ENCODE assay signal across 9 cellular contexts in the genomic region with DNA sequence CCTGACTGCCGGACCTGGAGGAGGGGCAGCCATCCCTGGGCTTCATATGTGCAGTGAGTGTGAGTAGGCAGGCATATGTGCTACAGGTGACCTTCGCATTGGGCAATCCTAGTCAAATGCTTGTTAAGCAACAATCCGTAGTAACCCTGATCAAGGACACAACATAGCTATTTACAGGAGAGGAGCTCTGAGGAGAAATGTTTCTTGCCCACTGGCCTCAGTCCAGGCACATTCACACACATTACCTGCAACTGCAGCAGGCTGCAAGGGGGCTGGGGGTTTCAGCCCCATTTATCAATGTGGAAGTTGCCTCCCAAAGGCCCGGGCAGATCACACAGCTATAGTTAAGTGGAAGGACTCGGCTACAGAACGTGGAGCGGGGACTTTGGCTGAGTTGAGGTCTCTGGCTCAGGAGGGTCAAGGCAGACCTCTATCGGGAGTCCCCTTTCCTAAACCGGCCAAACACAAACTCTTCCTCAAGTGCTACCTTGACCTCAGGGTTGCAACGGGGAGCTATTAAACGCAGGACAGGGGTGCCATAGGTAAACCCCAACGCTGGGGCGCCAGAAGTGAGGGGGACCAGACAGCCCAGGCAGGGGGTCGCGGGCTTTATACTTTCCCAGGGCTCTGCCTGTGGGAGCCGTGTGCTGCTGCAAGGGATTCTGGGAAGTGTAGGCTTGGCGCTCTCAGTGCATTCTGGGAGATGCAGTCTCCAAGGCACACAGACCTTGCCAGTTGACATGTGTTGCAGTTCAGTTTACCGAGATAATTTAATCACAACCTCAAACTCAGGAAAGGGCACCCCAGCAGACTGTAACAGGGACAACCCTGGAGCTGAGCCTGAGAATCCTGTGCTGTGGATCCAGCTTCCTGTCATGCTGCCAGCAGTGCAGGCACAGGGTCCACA. TPM values are rescaled to one million over a fixed set of nuclear protein-coding genes. Genes with fewer than 3 reads are reported as not detected.
DNase-seq lines count a peak whose midpoint lies in the region; ATAC-seq, FAIRE-seq and TF ChIP-seq lines count a peak whose summit lies in the region.
"Had no signal": no experiment of that assay in that cellular context is flagged by ENCODE, and none has a peak within 500 bp of the region (broad histone marks: within the 10 kb centered on the region; RNA-seq: fewer than 3 reads in every experiment).

No MANE protein-coding gene starts in this region.

- H3K9me3 Mint-ChIP-seq in activated CD4-positive, alpha-beta memory T cell treated with anti-CD3 and anti-CD28 coated beads for 36 hours, result no peaks in the 10 kb centered on the region

- TF ChIP-seq CTCF in thyroid gland (IDR thresholded peaks at IDR 0.05), result no peak

- peak; percentile 89 for FAIRE-seq in GM12892 (lab: Jason Lieb, UNC)

- no peak overlapping the region for H3K27ac Mint-ChIP-seq in activated CD4-positive, alpha-beta memory T cell treated with anti-CD3 and anti-CD28 coated beads for 36 hours

- peaks cover 0 to 4% of the 10 kb centered on the region in 2 donors for H3K36me3 ChIP-seq in esophagus (ENCODE audit: control insufficient read depth in 2 of 2, insufficient read depth in 2 of 2, low read length in 1 of 2)
- no peaks in the 10 kb centered on the region for H3K36me3 ChIP-seq in thyroid gland

- ATAC-seq in HG02623 (IDR thresholded peaks at IDR 0.05; ENCODE audit: unreplicated experiment), result no peak

- H3K36me3 Mint-ChIP-seq in activated CD4-positive, alpha-beta memory T cell treated with anti-CD3 and anti-CD28 coated beads for 36 hours, result no peaks in the 10 kb centered on the region

- POLR2A ChIA-PET in activated CD4-positive, alpha-beta memory T cell treated with anti-CD3 and anti-CD28 coated beads for 36 hours (lab: Charles Lee), result no interaction called here

- DNase-seq in A172 (ENCODE audit: low spot score) (peak; percentile 22), GM12892 (ENCODE audit: insufficient read length) (peak; percentile 81), NCI-H1105 treated with DMSO at 0.1 percent for 48 hours (lab: John Stamatoyannopoulos, UW) (peak; percentile 34), myocyte (ENCODE audit: low read depth) (peak; percentile 78), thyroid gland (peak; percentile 49 to 51)
- DNase-seq in activated CD4-positive, alpha-beta memory T cell treated with anti-CD3 and anti-CD28 coated beads for 36 hours, result peak; percentile 65

- no peak for TF ChIP-seq POLR2A in GM12892 (IDR thresholded peaks at IDR 0.05; ENCODE audit: low read depth, low read length)
- no peak for TF ChIP-seq POLR2A in thyroid gland (IDR thresholded peaks at IDR 0.05)

- H3K4me1 ChIP-seq in esophagus (ENCODE audit: control insufficient read depth in 2 of 2, insufficient read depth in 2 of 2, low read length in 1 of 2) (peaks cover 0 to 10% of the 10 kb centered on the region in 2 donors), thyroid gland (peaks cover 5 to 21% of the 10 kb centered on the region in 2 donors)

- H3K4me3 ChIP-seq in esophagus (ENCODE audit: low read depth in 1 of 2, low read length in 2 of 2), result peak overlapping the region; percentile 33 to 36
- H3K4me3 ChIP-seq in thyroid gland (replicated peaks in 1 of 3), result no peak overlapping the region

- H3K4me1 Mint-ChIP-seq in activated CD4-positive, alpha-beta memory T cell treated with anti-CD3 and anti-CD28 coated beads for 36 hours (ENCODE audit: low read depth), result peaks cover 9% of the 10 kb centered on the region

- H3K9me3 ChIP-seq in esophagus (ENCODE audit: control insufficient read depth in 2 of 2, insufficient read depth in 1 of 2, low read depth in 1 of 2, low read length in 1 of 2), result no peaks in the 10 kb centered on the region
- H3K9me3 ChIP-seq in thyroid gland, result no peaks in the 10 kb centered on the region

- H3K4me3 Mint-ChIP-seq in activated CD4-positive, alpha-beta memory T cell treated with anti-CD3 and anti-CD28 coated beads for 36 hours, result peak overlapping the region; percentile 31

- WGBS in esophagus, 2 donors, result 32% methylated on average over 18 of the region's 18 CpGs
- 32 to 35% methylated on average over 5 to 16 of the region's 18 CpGs for WGBS in thyroid gland, 2 donors

- no peaks in the 10 kb centered on the region for H3K27me3 Mint-ChIP-seq in activated CD4-positive, alpha-beta memory T cell treated with anti-CD3 and anti-CD28 coated beads for 36 hours

- H3K27me3 ChIP-seq in esophagus (ENCODE audit: control insufficient read depth in 1 of 2, insufficient read depth in 2 of 2, low read length in 2 of 2), result no peaks in the 10 kb centered on the region
- H3K27me3 ChIP-seq in thyroid gland, result no peaks in the 10 kb centered on the region

- CTCF ChIA-PET in activated CD4-positive, alpha-beta memory T cell treated with anti-CD3 and anti-CD28 coated beads for 36 hours (lab: Charles Lee), result interaction anchor here (0.8 to 8.0 kb wide), 8 partner anchors 9 to 207 kb away, joined by 3 to 82 read pairs (median 4); a partner anchor contains a TSS

- intact Hi-C loops in activated CD4-positive, alpha-beta memory T cell treated with anti-CD3 and anti-CD28 coated beads for 36 hours (cut with micrococcal nuclease), result loop anchor here (1.0 kb wide), 1 partner anchor 9 kb away; no protein-coding TSS in a partner anchor
- intact Hi-C loops in thyroid gland (cut with DNase I), result loop anchor here (5.0 to 10.0 kb wide), 3 partner anchors 96 to 209 kb away; a partner anchor contains a TSS

- no peak overlapping the region for H3K27ac ChIP-seq in esophagus (ENCODE audit: low read depth in 2 of 2, low read length in 1 of 2)
- no peak overlapping the region for H3K27ac ChIP-seq in thyroid gland
- H3K27ac ChIP-seq: epithelial cell of prostate had no signal

RNA-seq across cellular contexts. Expression of a gene that starts 9.4 kb away (rescaled TPM):
- total RNA-seq in A172 (2014; rRNA removed; shearing (Covaris generic)), result 8.7 and 10.3 TPM in 2 replicates
- 2.6 TPM for polyA plus RNA-seq in GM12892 (2012; ENCODE audit: missing spikeins)
- total RNA-seq in activated CD4-positive, alpha-beta memory T cell treated with anti-CD3 and anti-CD28 coated beads for 36 hours, result 10 to 100 TPM; 12.7 to 13.3 TPM
- polyA plus RNA-seq in esophagus, result 1 to 10 TPM; 2.2 to 3.3 TPM
- total RNA-seq in myocyte (0.21 and 0.24 TPM in 2 replicates), thyroid gland (1 to 10 TPM in 3 of 4 donors, under 1 TPM in 1; 0.44 to 2.3 (median 1.7) TPM)
- 0.91 TPM for polyA plus RNA-seq in myocyte (2012)

RNA-seq across cellular contexts. Expression of a gene that starts 17.6 kb away (rescaled TPM):
- 0.10 and 0.47 TPM in 2 replicates for total RNA-seq in A172 (2014; rRNA removed; shearing (Covaris generic))
- polyA plus RNA-seq in GM12892 (2012; ENCODE audit: missing spikeins), result 0.17 TPM
- under 1 TPM; 0.29 to 0.51 TPM for total RNA-seq in activated CD4-positive, alpha-beta memory T cell treated with anti-CD3 and anti-CD28 coated beads for 36 hours
- polyA plus RNA-seq in esophagus, result 10 to 100 TPM; 10.7 to 12.1 TPM
- total RNA-seq in myocyte (4.3 and 6.8 TPM in 2 replicates), thyroid gland (10 to 100 TPM; 18.6 to 45.4 (median 29.3) TPM)
- 8.5 TPM for polyA plus RNA-seq in myocyte (2012)

RNA-seq across cellular contexts. Expression of a gene that starts 22.9 kb away (rescaled TPM):
- total RNA-seq in A172 (2014; rRNA removed; shearing (Covaris generic)), result 0.17 and 0.40 TPM in 2 replicates
- 5.6 TPM for polyA plus RNA-seq in GM12892 (2012; ENCODE audit: missing spikeins)
- 1 to 10 TPM; 2.7 to 2.9 TPM for total RNA-seq in activated CD4-positive, alpha-beta memory T cell treated with anti-CD3 and anti-CD28 coated beads for 36 hours
- 1 to 10 TPM; 2.4 to 3.4 TPM for polyA plus RNA-seq in esophagus
- 0.27 and 0.62 TPM in 2 replicates for total RNA-seq in myocyte
- 0.88 TPM for polyA plus RNA-seq in myocyte (2012)
- 1 to 10 TPM in 2 of 4 donors, not detected in 2; 3.7 to 8.5 TPM for total RNA-seq in thyroid gland

RNA-seq across cellular contexts. Expression of a gene that starts 24.5 kb away (rescaled TPM):
- total RNA-seq in A172 (2014; rRNA removed; shearing (Covaris generic)), result 334 and 356 TPM in 2 replicates
- 443 TPM for polyA plus RNA-seq in GM12892 (2012; ENCODE audit: missing spikeins)
- total RNA-seq in activated CD4-positive, alpha-beta memory T cell treated with anti-CD3 and anti-CD28 coated beads for 36 hours, result 100 to 1,000 TPM; 307 to 310 TPM
- polyA plus RNA-seq in esophagus, result 100 to 1,000 TPM; 203 to 358 TPM
- total RNA-seq in myocyte (278 and 316 TPM in 2 replicates), thyroid gland (100 to 1,000 TPM; 235 to 467 (median 261) TPM)
- polyA plus RNA-seq in myocyte (2012), result 975 TPM

RNA-seq across cellular contexts. Expression of a gene that starts 27.6 kb away (rescaled TPM):
- total RNA-seq in A172 (2014; rRNA removed; shearing (Covaris generic)), result 2.2 TPM in 1 of 2 replicates, not detected in the other
- polyA plus RNA-seq in GM12892 (2012; ENCODE audit: missing spikeins), result 0.57 TPM
- under 1 TPM; 0.29 to 0.76 TPM for total RNA-seq in activated CD4-positive, alpha-beta memory T cell treated with anti-CD3 and anti-CD28 coated beads for 36 hours
- under 1 TPM; 0.08 to 0.31 TPM for polyA plus RNA-seq in esophagus
- not detected in 2 replicates for total RNA-seq in myocyte
- polyA plus RNA-seq in myocyte (2012), result 0.28 TPM
- 1 to 10 TPM in 1 of 4 donors, under 1 TPM in 3; 0.44 to 1.1 (median 0.76) TPM for total RNA-seq in thyroid gland

Comparison
In these comparisons a context has a peak if more than half of its experiments do, and no peak if none do; other contexts are left out.
1. DNase-seq: peak in every context shown above with its lines; median percentile 81 in GM12892; 78 in myocyte; 65 in activated CD4-positive, alpha-beta memory T cell treated with anti-CD3 and anti-CD28 coated beads for 36 hours; 50 in thyroid gland; 34 in NCI-H1105 treated with DMSO at 0.1 percent for 48 hours; 22 in A172.
2. H3K4me3 ChIP-seq: peak in esophagus (2 of 2); none in thyroid gland (0 of 3).